ENCODE assay signal across 1 cellular context in genomic region chr14:49593016-49593415, GRCh38.
TF ChIP-seq lines count a peak whose summit lies in the region.

No MANE protein-coding gene starts in this region.

TF ChIP-seq in endothelial cell of umbilical vein, 7 proteins besides CTCF, POLR2A, EP300 and RAD21:
- TF ChIP-seq GATA2 (IDR thresholded peaks at IDR 0.05; ENCODE audit: insufficient read depth, insufficient read length, low read depth, low read length) (no peak), MYC (IDR thresholded peaks at IDR 0.05; ENCODE audit: low read depth, low read length) (no peak), FOS (IDR thresholded peaks at IDR 0.05; ENCODE audit: borderline replicate concordance, insufficient read depth, low read length) (peak; percentile 67), JUN (IDR thresholded peaks at IDR 0.05; ENCODE audit: borderline replicate concordance, insufficient read depth, insufficient read length, low read depth) (peak; percentile 13), MAX (IDR thresholded peaks at IDR 0.05; ENCODE audit: insufficient read depth, insufficient read length) (no peak)
